ENCODE assay signal across 38 cellular contexts in the genomic region with DNA sequence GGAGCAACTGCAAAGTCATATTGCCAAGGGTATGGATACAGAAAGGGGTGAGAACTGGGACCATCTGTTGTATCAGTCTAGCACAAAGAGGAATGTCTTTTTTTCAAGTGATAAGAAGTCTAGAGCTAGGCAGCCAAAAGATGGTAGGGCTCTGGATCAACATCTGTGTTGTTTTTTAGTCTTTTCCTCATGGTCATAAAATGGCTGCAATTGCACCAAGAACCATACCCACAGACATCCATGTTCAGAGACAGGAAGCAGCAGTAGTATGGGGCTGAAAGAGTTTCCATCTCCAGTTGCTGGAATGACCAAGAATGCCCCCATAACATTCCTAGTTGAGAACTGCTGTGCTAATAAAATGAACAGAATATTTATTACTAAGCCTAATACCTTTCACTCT. TPM values are rescaled to one million over a fixed set of nuclear protein-coding genes. Genes with fewer than 3 reads are reported as not detected.
"Had no signal": no experiment of that assay in that cellular context is flagged by ENCODE, and none has a peak within 500 bp of the region (broad histone marks: within the 10 kb centered on the region; RNA-seq: fewer than 3 reads in every experiment).

No MANE protein-coding gene starts in this region.

- H3K9me3 ChIP-seq: MG63 had no signal

- H3K4me3 ChIP-seq: MG63 had no signal

- H3K36me3 ChIP-seq: MG63 had no signal

- DNase-seq: Karpas-422, Kasumi-1, MG63, MM.1S, MV-4-11, NCI-H1048, NCI-H1092, NCI-H1092 treated with DMSO at 0.1 percent for 48 hours, NCI-H1105, NCI-H1105 treated with DMSO at 0.1 percent for 48 hours, NCI-H1417, NCI-H1417 treated with DMSO at 0.1 percent for 48 hours, NCI-H1436, NCI-H1436 treated with DMSO at 0.1 percent for 48 hours, NCI-H146, NCI-H1694, NCI-H1694 treated with DMSO at 0.1 percent for 48 hours, NCI-H187, NCI-H187 treated with DMSO at 0.1 percent for 48 hours, NCI-H1930, NCI-H2029, NCI-H2029 treated with DMSO at 0.1 percent for 48 hours, NCI-H2081, NCI-H2081 treated with DMSO at 0.1 percent for 48 hours, NCI-H2107, NCI-H2171, NCI-H2171 treated with DMSO at 0.1 percent for 48 hours, NCI-H2227 treated with DMSO at 0.1 percent for 48 hours, NCI-H226, NCI-H345, NCI-H446, NCI-H446 treated with DMSO at 0.1 percent for 48 hours, NCI-H510A, NCI-H510A treated with DMSO at 0.1 percent for 48 hours, NCI-H524 had no signal

RNA-seq across cellular contexts. Expression of gene KCNC3, which starts 25.6 kb away (rescaled TPM):
- total RNA-seq: LHCN-M2, M059J, MCF 10A had no signal
